Comparison of ENCODE assay signal across 22 cellular contexts in the genomic region with DNA sequence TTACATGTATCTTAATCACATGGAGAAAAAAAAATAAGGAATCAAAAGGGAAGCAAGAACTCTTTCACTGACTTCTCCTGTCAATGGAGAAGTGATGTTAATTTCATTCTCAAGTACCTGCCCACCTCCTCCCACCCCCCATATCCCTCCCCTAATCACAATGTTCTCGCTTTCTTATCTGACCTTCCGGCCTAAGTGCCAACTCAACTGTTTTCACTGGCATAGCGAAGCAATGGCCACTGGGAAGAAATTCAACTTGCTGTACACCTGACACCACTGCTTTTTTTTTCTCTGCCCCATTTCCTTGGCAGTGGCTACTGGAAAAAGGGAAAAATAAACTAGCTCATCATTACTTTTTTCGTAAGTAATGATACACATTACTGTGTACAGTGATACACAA. TPM values are rescaled to one million over a fixed set of nuclear protein-coding genes. Genes with fewer than 3 reads are reported as not detected.
"Had no signal": no experiment of that assay in that cellular context is flagged by ENCODE, and none has a peak within 500 bp of the region (broad histone marks: within the 10 kb centered on the region; RNA-seq: fewer than 3 reads in every experiment).

No MANE protein-coding gene starts in this region.

- H3K4me3 Mint-ChIP-seq: central memory CD8-positive, alpha-beta T cell; effector memory CD8-positive, alpha-beta T cell; memory B cell; natural killer cell treated with Interleukin-12 subunit alpha and Interleukin-12 subunit beta and Interleukin-15 and Interleukin-18, amount 100 ng/mL, for 72 hours; stimulated activated memory B cell treated with anti-CD40 and anti-IgM and Interleukin-4, amounts not matched to agents 10 μg/mL and 1 μg/mL and 100 μg/mL, for 72 hours; stimulated activated naive CD8-positive, alpha-beta T cell treated with anti-CD3 and anti-CD28 coated beads, Interleukin-15, Interleukin-2, amounts not matched to agents 100 ng/mL and 50 ng/mL, for 24 hours had no signal

- H3K4me2 ChIP-seq: hepatocyte had no signal

- H3K9me3 Mint-ChIP-seq: central memory CD8-positive, alpha-beta T cell; effector memory CD8-positive, alpha-beta T cell; memory B cell; natural killer cell treated with Interleukin-12 subunit alpha and Interleukin-12 subunit beta and Interleukin-15 and Interleukin-18, amount 100 ng/mL, for 72 hours; stimulated activated memory B cell treated with anti-CD40 and anti-IgM and Interleukin-4, amounts not matched to agents 10 μg/mL and 1 μg/mL and 100 μg/mL, for 72 hours; stimulated activated naive CD8-positive, alpha-beta T cell treated with anti-CD3 and anti-CD28 coated beads, Interleukin-15, Interleukin-2, amounts not matched to agents 100 ng/mL and 50 ng/mL, for 24 hours had no signal

- H2AFZ ChIP-seq: hepatocyte had no signal

- ATAC-seq: effector memory CD8-positive, alpha-beta T cell; lower lobe of right lung; natural killer cell treated with Interleukin-12 subunit alpha and Interleukin-12 subunit beta and Interleukin-15 and Interleukin-18, amount 100 ng/mL, for 72 hours; sciatic nerve; stimulated activated memory B cell treated with anti-CD40 and anti-IgM and Interleukin-4, amounts not matched to agents 10 μg/mL and 1 μg/mL and 100 μg/mL, for 72 hours; upper lobe of right lung had no signal

- H3K27ac ChIP-seq: esophagus squamous epithelium, hepatocyte, lower lobe of right lung, prostate gland, spleen, testis, tibial nerve, upper lobe of right lung, vagina had no signal

- H3K27me3 Mint-ChIP-seq: central memory CD8-positive, alpha-beta T cell; effector memory CD8-positive, alpha-beta T cell; memory B cell; natural killer cell treated with Interleukin-12 subunit alpha and Interleukin-12 subunit beta and Interleukin-15 and Interleukin-18, amount 100 ng/mL, for 72 hours; stimulated activated memory B cell treated with anti-CD40 and anti-IgM and Interleukin-4, amounts not matched to agents 10 μg/mL and 1 μg/mL and 100 μg/mL, for 72 hours; stimulated activated naive CD8-positive, alpha-beta T cell treated with anti-CD3 and anti-CD28 coated beads, Interleukin-15, Interleukin-2, amounts not matched to agents 100 ng/mL and 50 ng/mL, for 24 hours had no signal

- H3K27me3 ChIP-seq: esophagus squamous epithelium, hepatocyte, spleen, testis, tibial nerve, upper lobe of right lung, vagina had no signal

- H3K27ac Mint-ChIP-seq: effector memory CD8-positive, alpha-beta T cell; memory B cell; natural killer cell treated with Interleukin-12 subunit alpha and Interleukin-12 subunit beta and Interleukin-15 and Interleukin-18, amount 100 ng/mL, for 72 hours; stimulated activated memory B cell treated with anti-CD40 and anti-IgM and Interleukin-4, amounts not matched to agents 10 μg/mL and 1 μg/mL and 100 μg/mL, for 72 hours; stimulated activated naive CD8-positive, alpha-beta T cell treated with anti-CD3 and anti-CD28 coated beads, Interleukin-15, Interleukin-2, amounts not matched to agents 100 ng/mL and 50 ng/mL, for 24 hours had no signal

- H3K9me3 ChIP-seq: esophagus squamous epithelium, lower lobe of right lung, prostate gland, spleen, testis, tibial nerve, upper lobe of right lung, vagina had no signal

- H3K4me1 ChIP-seq: prostate gland had no signal

- H3K36me3 ChIP-seq: esophagus squamous epithelium, lower lobe of right lung, prostate gland, tibial nerve, upper lobe of right lung, vagina had no signal

- DNase-seq: cortex of kidney; effector memory CD8-positive, alpha-beta T cell; esophagus squamous epithelium; foreskin fibroblast; lower lobe of right lung; midbrain; spleen; stimulated activated CD4-positive, alpha-beta T cell treated with anti-CD3 and anti-CD28 coated beads, Interleukin-15, amount 100 ng/mL, for 24 hours; stimulated activated CD4-positive, alpha-beta T cell treated with anti-CD3 and anti-CD28 coated beads, Interleukin-1b, Interleukin-23, amount 100 ng/mL, for 48 hours; stimulated activated CD4-positive, alpha-beta T cell treated with anti-CD3 and anti-CD28 coated beads, Interleukin-4, amount 100 ng/mL, for 24 hours; testis; upper lobe of right lung had no signal

- H3K4me1 Mint-ChIP-seq: central memory CD8-positive, alpha-beta T cell; stimulated activated memory B cell treated with anti-CD40 and anti-IgM and Interleukin-4, amounts not matched to agents 10 μg/mL and 1 μg/mL and 100 μg/mL, for 72 hours had no signal

- H3K4me3 ChIP-seq: esophagus squamous epithelium, hepatocyte, lower lobe of right lung, prostate gland, spleen, testis, tibial nerve, upper lobe of right lung, vagina had no signal

RNA-seq across cellular contexts. Expression of a gene that starts 3.8 kb away (rescaled TPM):
- total RNA-seq: upper lobe of right lung had no signal
